ENCODE assay signal across 27 cellular contexts in genomic region chr7:92297736-92298135, GRCh38.
"Had no signal": no experiment of that assay in that cellular context is flagged by ENCODE, and none has a peak within 500 bp of the region (broad histone marks: within the 10 kb centered on the region; RNA-seq: fewer than 3 reads in every experiment).

No MANE protein-coding gene starts in this region.

- H3K4me3 Mint-ChIP-seq: activated B cell treated with CpG ODN at 0.5 μM for 24 hours; activated CD4-positive, alpha-beta memory T cell treated with anti-CD3 and anti-CD28 coated beads, Interleukin-2, amount 10 ng/mL, durations not matched to agents 7 days and 5 days; activated naive CD8-positive, alpha-beta T cell treated with anti-CD3 and anti-CD28 coated beads, Interleukin-2, amount 50 U/mL, for 24 hours; T-helper 1 cell treated with Interleukin-12 subunit alpha and Interleukin-12 subunit beta and Interleukin-4 antibody, amounts not matched to agents 30 μg/mL and 1 μg/mL, for 36 hours had no signal

- H3K9me3 ChIP-seq: ascending aorta, body of pancreas, MG63, Peyer's patch, SJCRH30, SK-N-SH had no signal

- H3K4me1 ChIP-seq: SJCRH30 had no signal

- H3K27me3 Mint-ChIP-seq: activated B cell treated with CpG ODN at 0.5 μM for 24 hours; activated CD4-positive, alpha-beta memory T cell treated with anti-CD3 and anti-CD28 coated beads, Interleukin-2, amount 10 ng/mL, durations not matched to agents 7 days and 5 days; activated naive CD8-positive, alpha-beta T cell treated with anti-CD3 and anti-CD28 coated beads, Interleukin-2, amount 50 U/mL, for 24 hours had no signal

- H3K27me3 ChIP-seq: ascending aorta, body of pancreas, MG63, Peyer's patch, SJCRH30 had no signal

- H3K9me3 Mint-ChIP-seq: activated B cell treated with CpG ODN at 0.5 μM for 24 hours; activated CD4-positive, alpha-beta memory T cell treated with anti-CD3 and anti-CD28 coated beads, Interleukin-2, amount 10 ng/mL, durations not matched to agents 7 days and 5 days; activated naive CD8-positive, alpha-beta T cell treated with anti-CD3 and anti-CD28 coated beads, Interleukin-2, amount 50 U/mL, for 24 hours; T-helper 1 cell treated with Interleukin-12 subunit alpha and Interleukin-12 subunit beta and Interleukin-4 antibody, amounts not matched to agents 30 μg/mL and 1 μg/mL, for 36 hours had no signal

- H3K36me3 ChIP-seq: ascending aorta, Peyer's patch had no signal

- H3K27ac Mint-ChIP-seq: activated B cell treated with CpG ODN at 0.5 μM for 24 hours; activated CD4-positive, alpha-beta memory T cell treated with anti-CD3 and anti-CD28 coated beads, Interleukin-2, amount 10 ng/mL, durations not matched to agents 7 days and 5 days; activated naive CD8-positive, alpha-beta T cell treated with anti-CD3 and anti-CD28 coated beads, Interleukin-2, amount 50 U/mL, for 24 hours; T-helper 1 cell treated with Interleukin-12 subunit alpha and Interleukin-12 subunit beta and Interleukin-4 antibody, amounts not matched to agents 30 μg/mL and 1 μg/mL, for 36 hours had no signal

- DNase-seq: activated B cell treated with CpG ODN at 0.5 μM for 24 hours; activated CD4-positive, alpha-beta memory T cell treated with anti-CD3 and anti-CD28 coated beads, Interleukin-2, amount 10 ng/mL, durations not matched to agents 7 days and 5 days; activated CD4-positive, alpha-beta T cell treated with anti-CD3 and anti-CD28 coated beads for 1 hour; activated CD4-positive, alpha-beta T cell treated with anti-CD3 and anti-CD28 coated beads, Interleukin-2, amount 50 U/mL, for 1 hour; activated CD8-positive, alpha-beta memory T cell treated with anti-CD3 and anti-CD28 coated beads, Interleukin-2, amount 50 U/mL, for 48 hours; activated naive CD4-positive, alpha-beta T cell treated with anti-CD3 and anti-CD28 coated beads, Interleukin-2, amount 50 U/mL, for 16 hours; activated naive CD8-positive, alpha-beta T cell treated with anti-CD3 and anti-CD28 coated beads, Interleukin-2, amount 50 U/mL, for 24 hours; activated T-cell treated with anti-CD3 and anti-CD28 coated beads, Interleukin-2, amount 50 U/mL, for 1 hour; amniotic stem cell; body of pancreas; central memory CD4-positive, alpha-beta T cell; MG63; NCI-H1105; NCI-H1436; NCI-H1694 treated with DMSO at 0.1 percent for 48 hours; NCI-H2081 treated with DMSO at 0.1 percent for 48 hours; NCI-H2171 treated with DMSO at 0.1 percent for 48 hours; NCI-H226; NCI-H82; NK-92 treated with Interleukin-12 subunit alpha and Interleukin-12 subunit beta, amount 100 ng/mL, for 24 hours; Right ventricle myocardium superior; SJCRH30; SK-N-SH had no signal

- H3K4me2 ChIP-seq: SK-N-SH had no signal

- H3K4me3 ChIP-seq: ascending aorta, body of pancreas, MG63, Peyer's patch, SJCRH30 had no signal

- H3K9ac ChIP-seq: SK-N-SH had no signal

- ATAC-seq: activated naive CD8-positive, alpha-beta T cell treated with anti-CD3 and anti-CD28 coated beads, Interleukin-2, amount 50 U/mL, for 24 hours; body of pancreas had no signal

- H3K27ac ChIP-seq: ascending aorta, body of pancreas, RWPE1, SJCRH30 had no signal
